Comparison of ENCODE assay signal across 1 cellular context in the genomic region with DNA sequence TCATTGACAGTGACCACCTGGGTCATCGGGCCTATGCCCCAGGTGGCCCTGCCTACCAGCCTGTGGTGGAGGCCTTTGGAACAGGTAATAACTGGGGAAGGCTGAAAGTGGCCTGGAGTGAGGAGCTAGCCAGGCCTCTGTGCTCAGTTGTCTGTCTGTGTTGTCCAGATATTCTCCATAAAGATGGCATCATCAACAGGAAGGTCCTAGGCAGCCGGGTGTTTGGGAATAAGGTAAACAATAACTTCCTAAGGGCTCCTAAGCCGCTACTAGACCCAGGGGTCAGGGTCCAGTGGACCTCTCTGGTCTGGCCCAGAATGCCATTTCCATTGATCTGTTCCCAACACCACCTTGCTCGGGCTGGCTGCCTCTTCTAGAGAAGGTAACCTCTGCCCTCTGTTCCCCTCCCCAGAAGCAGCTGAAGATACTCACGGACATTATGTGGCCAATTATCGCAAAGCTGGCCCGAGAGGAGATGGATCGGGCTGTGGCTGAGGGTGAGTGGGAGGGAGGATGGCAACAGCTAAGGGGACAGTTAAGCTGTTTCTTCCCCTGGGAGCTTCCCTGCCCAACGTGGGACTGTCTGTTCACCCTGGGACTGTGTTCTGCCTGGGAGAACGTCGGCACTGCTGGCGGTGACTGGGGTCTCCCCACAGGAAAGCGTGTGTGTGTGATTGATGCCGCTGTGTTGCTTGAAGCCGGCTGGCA.
A peak's percentile ranks its signal among the peaks of the same experiment; 100 is the strongest.
TF ChIP-seq lines count a peak whose summit lies in the region.

No MANE protein-coding gene starts in this region.

TF ChIP-seq in HepG2, 621 proteins besides CTCF, POLR2A, EP300 and RAD21 (continues in another document):
- no peak for TF ChIP-seq DR1 (CRISPR knock-in tag; IDR thresholded peaks at IDR 0.05)
- TF ChIP-seq ERF (CRISPR knock-in tag; IDR thresholded peaks at IDR 0.05) = peak; percentile 62; the same call in 1 of the 2 replicates
- TF ChIP-seq REST (IDR thresholded peaks at IDR 0.05; ENCODE audit: borderline replicate concordance in 1 of 2, low read depth in 1 of 2, low read length in 2 of 2) = peak in 1 of 2 experiments; percentile 60; a peak in 1 of 4 replicates
- TF ChIP-seq NFYC (CRISPR knock-in tag; IDR thresholded peaks at IDR 0.05) = no peak
- peak; percentile 78 for TF ChIP-seq FOXA3 (CRISPR knock-in tag; IDR thresholded peaks at IDR 0.05)
- TF ChIP-seq CEBPG (CRISPR knock-in tag; IDR thresholded peaks at IDR 0.05) = peak; percentile 27; the same call in 1 of the 2 replicates
- peak; percentile 75; the same call in 1 of the 2 replicates for TF ChIP-seq THRA (CRISPR knock-in tag; IDR thresholded peaks at IDR 0.05; ENCODE audit: borderline replicate concordance)
- no peak for TF ChIP-seq ZNF343 (CRISPR knock-in tag; IDR thresholded peaks at IDR 0.05)
- TF ChIP-seq ELF3 (CRISPR knock-in tag; IDR thresholded peaks at IDR 0.05) = peak; percentile 56; the same call in 1 of the 2 replicates
- TF ChIP-seq EEA1 (CRISPR knock-in tag; IDR thresholded peaks at IDR 0.05; ENCODE audit: borderline replicate concordance) = no peak
- TF ChIP-seq, protein P1, sequence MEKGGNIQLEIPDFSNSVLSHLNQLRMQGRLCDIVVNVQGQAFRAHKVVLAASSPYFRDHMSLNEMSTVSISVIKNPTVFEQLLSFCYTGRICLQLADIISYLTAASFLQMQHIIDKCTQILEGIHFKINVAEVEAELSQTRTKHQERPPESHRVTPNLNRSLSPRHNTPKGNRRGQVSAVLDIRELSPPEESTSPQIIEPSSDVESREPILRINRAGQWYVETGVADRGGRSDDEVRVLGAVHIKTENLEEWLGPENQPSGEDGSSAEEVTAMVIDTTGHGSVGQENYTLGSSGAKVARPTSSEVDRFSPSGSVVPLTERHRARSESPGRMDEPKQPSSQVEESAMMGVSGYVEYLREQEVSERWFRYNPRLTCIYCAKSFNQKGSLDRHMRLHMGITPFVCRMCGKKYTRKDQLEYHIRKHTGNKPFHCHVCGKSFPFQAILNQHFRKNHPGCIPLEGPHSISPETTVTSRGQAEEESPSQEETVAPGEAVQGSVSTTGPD (CRISPR knock-in tag; IDR thresholded peaks at IDR 0.05) = 0 out of 2 replicates have a peak, but pooled peaks have one; percentile 26
- no peak for TF ChIP-seq ZBTB1 (CRISPR knock-in tag; IDR thresholded peaks at IDR 0.05; ENCODE audit: borderline replicate concordance)
- peak; percentile 82 for TF ChIP-seq RCOR2 (CRISPR knock-in tag; IDR thresholded peaks at IDR 0.05)
- peak; percentile 75 for TF ChIP-seq SOX5 (CRISPR knock-in tag; IDR thresholded peaks at IDR 0.05; ENCODE audit: borderline replicate concordance)
- no peak for TF ChIP-seq ZNF850 (CRISPR knock-in tag; conservative IDR thresholded peaks at IDR 0.05)
- no peak for TF ChIP-seq KLF6 (CRISPR knock-in tag; IDR thresholded peaks at IDR 0.05)
- TF ChIP-seq SALL2 (CRISPR knock-in tag; IDR thresholded peaks at IDR 0.05) = peak; percentile 52; the same call in 1 of the 2 replicates
- TF ChIP-seq SCMH1 (CRISPR knock-in tag; IDR thresholded peaks at IDR 0.05; ENCODE audit: borderline replicate concordance) = no peak
- 0 out of 2 replicates have a peak, but pooled peaks have one; percentile 20 for TF ChIP-seq BHLHE40 (IDR thresholded peaks at IDR 0.05; ENCODE audit: low read length)
- peak; percentile 86; the same call in 1 of the 2 replicates for TF ChIP-seq MIXL1 (CRISPR knock-in tag; IDR thresholded peaks at IDR 0.05)
- TF ChIP-seq ZSCAN25 (CRISPR knock-in tag; IDR thresholded peaks at IDR 0.05) = no peak
- no peak for TF ChIP-seq STAT5B (CRISPR knock-in tag; IDR thresholded peaks at IDR 0.05)
- peak; percentile 57; the same call in 1 of the 2 replicates for TF ChIP-seq ELF1 (CRISPR knock-in tag; IDR thresholded peaks at IDR 0.05)
- TF ChIP-seq, protein P2, sequence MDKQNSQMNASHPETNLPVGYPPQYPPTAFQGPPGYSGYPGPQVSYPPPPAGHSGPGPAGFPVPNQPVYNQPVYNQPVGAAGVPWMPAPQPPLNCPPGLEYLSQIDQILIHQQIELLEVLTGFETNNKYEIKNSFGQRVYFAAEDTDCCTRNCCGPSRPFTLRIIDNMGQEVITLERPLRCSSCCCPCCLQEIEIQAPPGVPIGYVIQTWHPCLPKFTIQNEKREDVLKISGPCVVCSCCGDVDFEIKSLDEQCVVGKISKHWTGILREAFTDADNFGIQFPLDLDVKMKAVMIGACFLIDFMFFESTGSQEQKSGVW (CRISPR knock-in tag; IDR thresholded peaks at IDR 0.05; ENCODE audit: borderline replicate concordance) = no peak
- no peak for TF ChIP-seq SMAD9 (CRISPR knock-in tag; IDR thresholded peaks at IDR 0.05)
- TF ChIP-seq LRRFIP1 (CRISPR knock-in tag; conservative IDR thresholded peaks at IDR 0.05) = no peak
- TF ChIP-seq ZNF224 (CRISPR knock-in tag; IDR thresholded peaks at IDR 0.05) = no peak
- TF ChIP-seq, protein P3, sequence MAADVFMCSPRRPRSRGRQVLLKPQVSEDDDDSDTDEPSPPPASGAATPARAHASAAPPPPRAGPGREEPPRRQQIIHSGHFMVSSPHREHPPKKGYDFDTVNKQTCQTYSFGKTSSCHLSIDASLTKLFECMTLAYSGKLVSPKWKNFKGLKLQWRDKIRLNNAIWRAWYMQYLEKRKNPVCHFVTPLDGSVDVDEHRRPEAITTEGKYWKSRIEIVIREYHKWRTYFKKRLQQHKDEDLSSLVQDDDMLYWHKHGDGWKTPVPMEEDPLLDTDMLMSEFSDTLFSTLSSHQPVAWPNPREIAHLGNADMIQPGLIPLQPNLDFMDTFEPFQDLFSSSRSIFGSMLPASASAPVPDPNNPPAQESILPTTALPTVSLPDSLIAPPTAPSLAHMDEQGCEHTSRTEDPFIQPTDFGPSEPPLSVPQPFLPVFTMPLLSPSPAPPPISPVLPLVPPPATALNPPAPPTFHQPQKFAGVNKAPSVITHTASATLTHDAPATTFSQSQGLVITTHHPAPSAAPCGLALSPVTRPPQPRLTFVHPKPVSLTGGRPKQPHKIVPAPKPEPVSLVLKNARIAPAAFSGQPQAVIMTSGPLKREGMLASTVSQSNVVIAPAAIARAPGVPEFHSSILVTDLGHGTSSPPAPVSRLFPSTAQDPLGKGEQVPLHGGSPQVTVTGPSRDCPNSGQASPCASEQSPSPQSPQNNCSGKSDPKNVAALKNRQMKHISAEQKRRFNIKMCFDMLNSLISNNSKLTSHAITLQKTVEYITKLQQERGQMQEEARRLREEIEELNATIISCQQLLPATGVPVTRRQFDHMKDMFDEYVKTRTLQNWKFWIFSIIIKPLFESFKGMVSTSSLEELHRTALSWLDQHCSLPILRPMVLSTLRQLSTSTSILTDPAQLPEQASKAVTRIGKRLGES (CRISPR knock-in tag; IDR thresholded peaks at IDR 0.05; ENCODE audit: borderline replicate concordance) = no peak
- TF ChIP-seq, protein P4, sequence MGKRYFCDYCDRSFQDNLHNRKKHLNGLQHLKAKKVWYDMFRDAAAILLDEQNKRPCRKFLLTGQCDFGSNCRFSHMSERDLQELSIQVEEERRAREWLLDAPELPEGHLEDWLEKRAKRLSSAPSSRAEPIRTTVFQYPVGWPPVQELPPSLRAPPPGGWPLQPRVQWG (CRISPR knock-in tag; IDR thresholded peaks at IDR 0.05; ENCODE audit: borderline replicate concordance, low read depth) = no peak
- TF ChIP-seq ZNF142 (CRISPR knock-in tag; IDR thresholded peaks at IDR 0.05) = no peak
- TF ChIP-seq ZNF24 (IDR thresholded peaks at IDR 0.05) = no peak
- TF ChIP-seq KDM3A (CRISPR knock-in tag; IDR thresholded peaks at IDR 0.05; ENCODE audit: low read depth) = 0 out of 2 replicates have a peak, but pooled peaks have one; percentile 43
- no peak for TF ChIP-seq RFX1 (IDR thresholded peaks at IDR 0.05)
- no peak for TF ChIP-seq ZNF776 (CRISPR knock-in tag; IDR thresholded peaks at IDR 0.05)
- no peak for TF ChIP-seq ZNF329 (CRISPR knock-in tag; IDR thresholded peaks at IDR 0.05; ENCODE audit: low read depth)
- TF ChIP-seq ZBTB42 (CRISPR knock-in tag; IDR thresholded peaks at IDR 0.05) = no peak
- peak; percentile 89 for TF ChIP-seq ZBTB38 (CRISPR knock-in tag; IDR thresholded peaks at IDR 0.05)
